ENCODE assay signal across 1 cellular context in the genomic region with DNA sequence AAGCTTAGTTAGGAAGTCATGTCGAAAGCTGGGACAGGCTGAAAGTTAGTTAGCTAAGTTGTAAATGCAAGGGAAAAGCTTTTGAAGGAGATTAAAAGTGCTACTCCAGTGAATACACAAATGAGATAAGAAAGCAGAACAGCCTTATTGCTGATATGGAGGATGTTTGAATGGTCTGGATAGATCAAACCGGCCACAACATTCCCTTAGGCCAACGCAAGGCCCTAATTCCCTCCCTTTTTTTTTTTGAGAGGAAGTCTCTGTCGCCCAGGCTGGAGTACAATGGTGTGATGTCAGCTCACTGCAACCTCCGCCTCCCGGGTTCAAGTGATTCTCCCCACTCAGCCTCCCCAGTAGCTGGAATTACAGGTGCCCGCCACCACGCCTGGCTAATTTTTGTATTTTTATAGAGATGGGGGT.
A peak's percentile ranks its signal among the peaks of the same experiment; 100 is the strongest.
TF ChIP-seq lines count a peak whose summit lies in the region.

No MANE protein-coding gene starts in this region.

TF ChIP-seq in K562, 482 proteins besides CTCF, POLR2A, EP300 and RAD21 (continues in another document):
- TF ChIP-seq TRIM24 (IDR thresholded peaks at IDR 0.05) (peak; percentile 69 to 81), HDAC2 (IDR thresholded peaks at IDR 0.05) (peak; percentile 75), ATF1 (CRISPR knock-in tag; IDR thresholded peaks at IDR 0.05) (no peak), ATF1 (tag; IDR thresholded peaks at IDR 0.05) (peak; percentile 22; the same call in 1 of the 2 replicates), RBM25 (IDR thresholded peaks at IDR 0.05; ENCODE audit: low read depth, low read length, severe bottlenecking) (peak; percentile 31), NRF1 (conservative IDR thresholded peaks at IDR 0.05 in 1 of 2, IDR thresholded peaks at IDR 0.05 in 1 of 2) (no peak), L3MBTL2 (IDR thresholded peaks at IDR 0.05) (peak; percentile 71), SPI1 (IDR thresholded peaks at IDR 0.05; ENCODE audit: borderline replicate concordance, low read depth, low read length) (peak; percentile 26; the same call in 1 of the 2 replicates), NCOR1 (IDR thresholded peaks at IDR 0.05) (peak; percentile 66), JUND (IDR thresholded peaks at IDR 0.05; ENCODE audit: borderline replicate concordance, low read depth, low read length) (peak; percentile 36; the same call in 1 of the 2 replicates), JUND (tag; IDR thresholded peaks at IDR 0.05; ENCODE audit: borderline replicate concordance, low read depth, low read length) (peak; percentile 34; the same call in 1 of the 3 replicates), SMARCB1 (IDR thresholded peaks at IDR 0.05; ENCODE audit: insufficient read length, low read depth) (no peak), CC2D1A (IDR thresholded peaks at IDR 0.05) (no peak; the same call in 1 of the 2 replicates), CREM (IDR thresholded peaks at IDR 0.05; ENCODE audit: low read depth) (peak; percentile 25; the same call in 1 of the 2 replicates), CBFA2T3 (IDR thresholded peaks at IDR 0.05) (peak; percentile 86), SMARCC2 (IDR thresholded peaks at IDR 0.05; ENCODE audit: low read depth) (0 out of 2 replicates have a peak, but pooled peaks have one; percentile 39), TCF3 (CRISPR knock-in tag; IDR thresholded peaks at IDR 0.05) (peak; percentile 72), SMAD4 (CRISPR knock-in tag; conservative IDR thresholded peaks at IDR 0.05) (peak; percentile 74), ZNF316 (IDR thresholded peaks at IDR 0.05) (0 out of 2 replicates have a peak, but pooled peaks have one; percentile 21), KDM1A (IDR thresholded peaks at IDR 0.05) (peak; percentile 47 to 53; a peak in 3 of 4 replicates), HDAC1 (IDR thresholded peaks at IDR 0.05) (peak in 1 of 2 experiments; percentile 61; a peak in 1 of 4 replicates), ATF7 (IDR thresholded peaks at IDR 0.05) (0 out of 2 replicates have a peak, but pooled peaks have one; percentile 18), E2F6 (IDR thresholded peaks at IDR 0.05; ENCODE audit: borderline replicate concordance in 1 of 2, extremely low read depth in 1 of 2, insufficient read depth in 1 of 2, insufficient read length in 1 of 2, low read depth in 1 of 2, low read length in 1 of 2, poor library complexity in 1 of 2, severe bottlenecking in 1 of 2) (peak; percentile 24 to 28), CBFA2T2 (conservative IDR thresholded peaks at IDR 0.05) (peak; percentile 61), SOX6 (IDR thresholded peaks at IDR 0.05) (peak; percentile 68; the same call in 1 of the 2 replicates), TAL1 (IDR thresholded peaks at IDR 0.05) (peak; percentile 52), NFIC (IDR thresholded peaks at IDR 0.05) (peak; percentile 23; the same call in 1 of the 2 replicates), ZNF165 (CRISPR knock-in tag; IDR thresholded peaks at IDR 0.05; ENCODE audit: borderline replicate concordance) (no peak), EHMT2 (IDR thresholded peaks at IDR 0.05) (0 out of 2 replicates have a peak, but pooled peaks have one; percentile 19), CXXC5 (CRISPR knock-in tag; IDR thresholded peaks at IDR 0.05) (peak; percentile 60), DPF2 (IDR thresholded peaks at IDR 0.05) (peak; percentile 76), SMARCE1 (IDR thresholded peaks at IDR 0.05) (peak; percentile 69), SMAD2 (IDR thresholded peaks at IDR 0.05; ENCODE audit: low read depth, low read length) (no peak), MCM2 (IDR thresholded peaks at IDR 0.05; ENCODE audit: low read depth) (no peak)
- TF ChIP-seq, protein P1, sequence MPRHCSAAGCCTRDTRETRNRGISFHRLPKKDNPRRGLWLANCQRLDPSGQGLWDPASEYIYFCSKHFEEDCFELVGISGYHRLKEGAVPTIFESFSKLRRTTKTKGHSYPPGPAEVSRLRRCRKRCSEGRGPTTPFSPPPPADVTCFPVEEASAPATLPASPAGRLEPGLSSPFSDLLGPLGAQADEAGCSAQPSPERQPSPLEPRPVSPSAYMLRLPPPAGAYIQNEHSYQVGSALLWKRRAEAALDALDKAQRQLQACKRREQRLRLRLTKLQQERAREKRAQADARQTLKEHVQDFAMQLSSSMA (CRISPR knock-in tag; IDR thresholded peaks at IDR 0.05), result no peak
- TF ChIP-seq, protein P2, sequence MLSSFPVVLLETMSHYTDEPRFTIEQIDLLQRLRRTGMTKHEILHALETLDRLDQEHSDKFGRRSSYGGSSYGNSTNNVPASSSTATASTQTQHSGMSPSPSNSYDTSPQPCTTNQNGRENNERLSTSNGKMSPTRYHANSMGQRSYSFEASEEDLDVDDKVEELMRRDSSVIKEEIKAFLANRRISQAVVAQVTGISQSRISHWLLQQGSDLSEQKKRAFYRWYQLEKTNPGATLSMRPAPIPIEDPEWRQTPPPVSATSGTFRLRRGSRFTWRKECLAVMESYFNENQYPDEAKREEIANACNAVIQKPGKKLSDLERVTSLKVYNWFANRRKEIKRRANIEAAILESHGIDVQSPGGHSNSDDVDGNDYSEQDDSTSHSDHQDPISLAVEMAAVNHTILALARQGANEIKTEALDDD (IDR thresholded peaks at IDR 0.05), result peak; percentile 93
- TF ChIP-seq, protein P3, sequence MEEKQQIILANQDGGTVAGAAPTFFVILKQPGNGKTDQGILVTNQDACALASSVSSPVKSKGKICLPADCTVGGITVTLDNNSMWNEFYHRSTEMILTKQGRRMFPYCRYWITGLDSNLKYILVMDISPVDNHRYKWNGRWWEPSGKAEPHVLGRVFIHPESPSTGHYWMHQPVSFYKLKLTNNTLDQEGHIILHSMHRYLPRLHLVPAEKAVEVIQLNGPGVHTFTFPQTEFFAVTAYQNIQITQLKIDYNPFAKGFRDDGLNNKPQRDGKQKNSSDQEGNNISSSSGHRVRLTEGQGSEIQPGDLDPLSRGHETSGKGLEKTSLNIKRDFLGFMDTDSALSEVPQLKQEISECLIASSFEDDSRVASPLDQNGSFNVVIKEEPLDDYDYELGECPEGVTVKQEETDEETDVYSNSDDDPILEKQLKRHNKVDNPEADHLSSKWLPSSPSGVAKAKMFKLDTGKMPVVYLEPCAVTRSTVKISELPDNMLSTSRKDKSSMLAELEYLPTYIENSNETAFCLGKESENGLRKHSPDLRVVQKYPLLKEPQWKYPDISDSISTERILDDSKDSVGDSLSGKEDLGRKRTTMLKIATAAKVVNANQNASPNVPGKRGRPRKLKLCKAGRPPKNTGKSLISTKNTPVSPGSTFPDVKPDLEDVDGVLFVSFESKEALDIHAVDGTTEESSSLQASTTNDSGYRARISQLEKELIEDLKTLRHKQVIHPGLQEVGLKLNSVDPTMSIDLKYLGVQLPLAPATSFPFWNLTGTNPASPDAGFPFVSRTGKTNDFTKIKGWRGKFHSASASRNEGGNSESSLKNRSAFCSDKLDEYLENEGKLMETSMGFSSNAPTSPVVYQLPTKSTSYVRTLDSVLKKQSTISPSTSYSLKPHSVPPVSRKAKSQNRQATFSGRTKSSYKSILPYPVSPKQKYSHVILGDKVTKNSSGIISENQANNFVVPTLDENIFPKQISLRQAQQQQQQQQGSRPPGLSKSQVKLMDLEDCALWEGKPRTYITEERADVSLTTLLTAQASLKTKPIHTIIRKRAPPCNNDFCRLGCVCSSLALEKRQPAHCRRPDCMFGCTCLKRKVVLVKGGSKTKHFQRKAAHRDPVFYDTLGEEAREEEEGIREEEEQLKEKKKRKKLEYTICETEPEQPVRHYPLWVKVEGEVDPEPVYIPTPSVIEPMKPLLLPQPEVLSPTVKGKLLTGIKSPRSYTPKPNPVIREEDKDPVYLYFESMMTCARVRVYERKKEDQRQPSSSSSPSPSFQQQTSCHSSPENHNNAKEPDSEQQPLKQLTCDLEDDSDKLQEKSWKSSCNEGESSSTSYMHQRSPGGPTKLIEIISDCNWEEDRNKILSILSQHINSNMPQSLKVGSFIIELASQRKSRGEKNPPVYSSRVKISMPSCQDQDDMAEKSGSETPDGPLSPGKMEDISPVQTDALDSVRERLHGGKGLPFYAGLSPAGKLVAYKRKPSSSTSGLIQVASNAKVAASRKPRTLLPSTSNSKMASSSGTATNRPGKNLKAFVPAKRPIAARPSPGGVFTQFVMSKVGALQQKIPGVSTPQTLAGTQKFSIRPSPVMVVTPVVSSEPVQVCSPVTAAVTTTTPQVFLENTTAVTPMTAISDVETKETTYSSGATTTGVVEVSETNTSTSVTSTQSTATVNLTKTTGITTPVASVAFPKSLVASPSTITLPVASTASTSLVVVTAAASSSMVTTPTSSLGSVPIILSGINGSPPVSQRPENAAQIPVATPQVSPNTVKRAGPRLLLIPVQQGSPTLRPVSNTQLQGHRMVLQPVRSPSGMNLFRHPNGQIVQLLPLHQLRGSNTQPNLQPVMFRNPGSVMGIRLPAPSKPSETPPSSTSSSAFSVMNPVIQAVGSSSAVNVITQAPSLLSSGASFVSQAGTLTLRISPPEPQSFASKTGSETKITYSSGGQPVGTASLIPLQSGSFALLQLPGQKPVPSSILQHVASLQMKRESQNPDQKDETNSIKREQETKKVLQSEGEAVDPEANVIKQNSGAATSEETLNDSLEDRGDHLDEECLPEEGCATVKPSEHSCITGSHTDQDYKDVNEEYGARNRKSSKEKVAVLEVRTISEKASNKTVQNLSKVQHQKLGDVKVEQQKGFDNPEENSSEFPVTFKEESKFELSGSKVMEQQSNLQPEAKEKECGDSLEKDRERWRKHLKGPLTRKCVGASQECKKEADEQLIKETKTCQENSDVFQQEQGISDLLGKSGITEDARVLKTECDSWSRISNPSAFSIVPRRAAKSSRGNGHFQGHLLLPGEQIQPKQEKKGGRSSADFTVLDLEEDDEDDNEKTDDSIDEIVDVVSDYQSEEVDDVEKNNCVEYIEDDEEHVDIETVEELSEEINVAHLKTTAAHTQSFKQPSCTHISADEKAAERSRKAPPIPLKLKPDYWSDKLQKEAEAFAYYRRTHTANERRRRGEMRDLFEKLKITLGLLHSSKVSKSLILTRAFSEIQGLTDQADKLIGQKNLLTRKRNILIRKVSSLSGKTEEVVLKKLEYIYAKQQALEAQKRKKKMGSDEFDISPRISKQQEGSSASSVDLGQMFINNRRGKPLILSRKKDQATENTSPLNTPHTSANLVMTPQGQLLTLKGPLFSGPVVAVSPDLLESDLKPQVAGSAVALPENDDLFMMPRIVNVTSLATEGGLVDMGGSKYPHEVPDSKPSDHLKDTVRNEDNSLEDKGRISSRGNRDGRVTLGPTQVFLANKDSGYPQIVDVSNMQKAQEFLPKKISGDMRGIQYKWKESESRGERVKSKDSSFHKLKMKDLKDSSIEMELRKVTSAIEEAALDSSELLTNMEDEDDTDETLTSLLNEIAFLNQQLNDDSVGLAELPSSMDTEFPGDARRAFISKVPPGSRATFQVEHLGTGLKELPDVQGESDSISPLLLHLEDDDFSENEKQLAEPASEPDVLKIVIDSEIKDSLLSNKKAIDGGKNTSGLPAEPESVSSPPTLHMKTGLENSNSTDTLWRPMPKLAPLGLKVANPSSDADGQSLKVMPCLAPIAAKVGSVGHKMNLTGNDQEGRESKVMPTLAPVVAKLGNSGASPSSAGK (IDR thresholded peaks at IDR 0.05), result 0 out of 2 replicates have a peak, but pooled peaks have one; percentile 23
- TF ChIP-seq, protein P4, sequence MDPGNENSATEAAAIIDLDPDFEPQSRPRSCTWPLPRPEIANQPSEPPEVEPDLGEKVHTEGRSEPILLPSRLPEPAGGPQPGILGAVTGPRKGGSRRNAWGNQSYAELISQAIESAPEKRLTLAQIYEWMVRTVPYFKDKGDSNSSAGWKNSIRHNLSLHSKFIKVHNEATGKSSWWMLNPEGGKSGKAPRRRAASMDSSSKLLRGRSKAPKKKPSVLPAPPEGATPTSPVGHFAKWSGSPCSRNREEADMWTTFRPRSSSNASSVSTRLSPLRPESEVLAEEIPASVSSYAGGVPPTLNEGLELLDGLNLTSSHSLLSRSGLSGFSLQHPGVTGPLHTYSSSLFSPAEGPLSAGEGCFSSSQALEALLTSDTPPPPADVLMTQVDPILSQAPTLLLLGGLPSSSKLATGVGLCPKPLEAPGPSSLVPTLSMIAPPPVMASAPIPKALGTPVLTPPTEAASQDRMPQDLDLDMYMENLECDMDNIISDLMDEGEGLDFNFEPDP (CRISPR knock-in tag; IDR thresholded peaks at IDR 0.05), result no peak
- TF ChIP-seq, protein P5, sequence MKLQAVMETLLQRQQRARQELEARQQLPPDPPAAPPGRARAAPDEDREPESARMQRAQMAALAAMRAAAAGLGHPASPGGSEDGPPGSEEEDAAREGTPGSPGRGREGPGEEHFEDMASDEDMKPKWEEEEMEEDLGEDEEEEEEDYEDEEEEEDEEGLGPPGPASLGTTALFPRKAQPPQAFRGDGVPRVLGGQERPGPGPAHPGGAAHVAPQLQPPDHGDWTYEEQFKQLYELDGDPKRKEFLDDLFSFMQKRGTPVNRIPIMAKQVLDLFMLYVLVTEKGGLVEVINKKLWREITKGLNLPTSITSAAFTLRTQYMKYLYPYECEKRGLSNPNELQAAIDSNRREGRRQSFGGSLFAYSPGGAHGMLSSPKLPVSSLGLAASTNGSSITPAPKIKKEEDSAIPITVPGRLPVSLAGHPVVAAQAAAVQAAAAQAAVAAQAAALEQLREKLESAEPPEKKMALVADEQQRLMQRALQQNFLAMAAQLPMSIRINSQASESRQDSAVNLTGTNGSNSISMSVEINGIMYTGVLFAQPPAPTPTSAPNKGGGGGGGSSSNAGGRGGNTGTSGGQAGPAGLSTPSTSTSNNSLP (IDR thresholded peaks at IDR 0.05; ENCODE audit: borderline replicate concordance, low read depth, low read length), result peak; percentile 62; the same call in 1 of the 2 replicates
- TF ChIP-seq, protein P6, sequence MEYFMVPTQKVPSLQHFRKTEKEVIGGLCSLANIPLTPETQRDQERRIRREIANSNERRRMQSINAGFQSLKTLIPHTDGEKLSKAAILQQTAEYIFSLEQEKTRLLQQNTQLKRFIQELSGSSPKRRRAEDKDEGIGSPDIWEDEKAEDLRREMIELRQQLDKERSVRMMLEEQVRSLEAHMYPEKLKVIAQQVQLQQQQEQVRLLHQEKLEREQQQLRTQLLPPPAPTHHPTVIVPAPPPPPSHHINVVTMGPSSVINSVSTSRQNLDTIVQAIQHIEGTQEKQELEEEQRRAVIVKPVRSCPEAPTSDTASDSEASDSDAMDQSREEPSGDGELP (CRISPR knock-in tag; IDR thresholded peaks at IDR 0.05; ENCODE audit: borderline replicate concordance), result 0 out of 2 replicates have a peak, but pooled peaks have one; percentile 11
